In genomic region chr1:114091711-114092110, GRCh38 we compare ENCODE assay signal across 16 cellular contexts.
A peak's percentile ranks its signal among the peaks of the same experiment; 100 is the strongest.
DNase-seq lines count a peak whose midpoint lies in the region; TF ChIP-seq lines count a peak whose summit lies in the region.
"Had no signal": no experiment of that assay in that cellular context is flagged by ENCODE, and none has a peak within 500 bp of the region (broad histone marks: within the 10 kb centered on the region; RNA-seq: fewer than 3 reads in every experiment).

No MANE protein-coding gene starts in this region.

- H3K36me3 ChIP-seq in A673 (ENCODE audit: insufficient read depth, low read length, poor library complexity, severe bottlenecking) (peaks cover 70% of the 10 kb centered on the region), hepatocyte (replicated peaks; ENCODE audit: insufficient read depth, low read depth) (no peaks in the 10 kb centered on the region)
- H3K36me3 ChIP-seq: BLaER1 had no signal

- H2BK20ac ChIP-seq in H9 (ENCODE audit: low read depth, low read length, poor library complexity, severe bottlenecking): no peak overlapping the region

- H3K56ac ChIP-seq in H9 (ENCODE audit: insufficient read length, low read depth, low read length): no peak overlapping the region

- no peak overlapping the region for H2BK12ac ChIP-seq in H9 (ENCODE audit: insufficient read length, low read depth, low read length)

- H3K27ac ChIP-seq in A673 (ENCODE audit: low read depth, low read length, poor library complexity, severe bottlenecking): peak overlapping the region; percentile 60
- no peak overlapping the region for H3K27ac ChIP-seq in H9 (ENCODE audit: insufficient read length, low read depth, low read length)
- peak overlapping the region; percentile 46 for H3K27ac ChIP-seq in hepatocyte
- H3K27ac ChIP-seq: BLaER1, C4-2B had no signal

- no peak overlapping the region for H4K8ac ChIP-seq in H9 (replicated peaks; ENCODE audit: insufficient read length, low read depth, low read length)

- intact Hi-C loops in A673 (cut with micrococcal nuclease; ENCODE audit: unreplicated experiment): no loop called here

- no peaks in the 10 kb centered on the region for H3K23me2 ChIP-seq in H9 (ENCODE audit: insufficient read length, low read depth, low read length, poor library complexity, severe bottlenecking)

- POLR2A ChIA-PET in A673 (lab: Charles Lee; ENCODE audit: low non-redundant PET): interaction anchor here (0.6 kb wide), 1 partner anchor 16 kb away, joined by 3 read pairs; no protein-coding TSS in a partner anchor

- H2BK120ac ChIP-seq in H9 (ENCODE audit: low read depth, low read length, poor library complexity, severe bottlenecking): no peak overlapping the region

- H3K9me3 Mint-ChIP-seq in H9: peaks cover 3 to 4% of the 10 kb centered on the region in 2 experiments; a peak in 4 of 5 replicates
- H3K9me3 Mint-ChIP-seq: CD8-positive, alpha-beta T cell had no signal

- H2AK5ac ChIP-seq in H9 (ENCODE audit: insufficient read length, low read length): no peak overlapping the region

- no peaks in the 10 kb centered on the region for H3K79me2 ChIP-seq in H9 (ENCODE audit: insufficient read depth, low read length)
- no peaks in the 10 kb centered on the region for H3K79me2 ChIP-seq in hepatocyte

- no peaks in the 10 kb centered on the region for H3K9me3 ChIP-seq in A673 (ENCODE audit: low read depth, low read length, poor library complexity, severe bottlenecking)
- no peaks in the 10 kb centered on the region for H3K9me3 ChIP-seq in H9 (ENCODE audit: control insufficient read depth, low read depth, low read length)
- no peaks in the 10 kb centered on the region for H3K9me3 ChIP-seq in hepatocyte (ENCODE audit: low read depth)
- H3K9me3 ChIP-seq: BLaER1, Caco-2 had no signal

- no peak overlapping the region for H3K4me2 ChIP-seq in H9 (ENCODE audit: insufficient read depth, insufficient read length, low read length)
- H3K4me2 ChIP-seq in hepatocyte: no peak overlapping the region
- H3K4me2 ChIP-seq: BLaER1 had no signal

- TF ChIP-seq CTCF in A673 (conservative IDR thresholded peaks at IDR 0.05; ENCODE audit: low read depth, low read length) (no peak), H9 (conservative IDR thresholded peaks at IDR 0.05) (no peak), hepatocyte (IDR thresholded peaks at IDR 0.05; ENCODE audit: poor library complexity) (no peak)

- H3K18ac ChIP-seq in H9 (ENCODE audit: insufficient read length, low read depth, low read length): no peak overlapping the region

- peaks cover 64 to 67% of the 10 kb centered on the region in 2 experiments for H3K4me1 Mint-ChIP-seq in H9
- H3K4me1 Mint-ChIP-seq: B cell; CD4-positive, CD25-positive, alpha-beta regulatory T cell had no signal

- no peak overlapping the region for H4K5ac ChIP-seq in H9 (ENCODE audit: insufficient read length, low read depth, low read length)

- no peaks in the 10 kb centered on the region for H3K79me1 ChIP-seq in H9 (ENCODE audit: insufficient read depth, low read depth, low read length, poor library complexity, severe bottlenecking)

- no peak overlapping the region for H4K91ac ChIP-seq in H9 (ENCODE audit: insufficient read length, low read depth, low read length)

- H2AFZ ChIP-seq in H9 (ENCODE audit: low read length): no peak overlapping the region
- no peak overlapping the region for H2AFZ ChIP-seq in hepatocyte

- H3K23ac ChIP-seq in H9 (ENCODE audit: insufficient read length, low read depth, low read length): no peak overlapping the region

- no peak overlapping the region for H3T11ph ChIP-seq in H9 (ENCODE audit: low read length)

- H3K14ac ChIP-seq in H9 (ENCODE audit: insufficient read depth, low read length): no peak overlapping the region

- no CpG with 5 or more reads among the region's 10 CpGs for WGBS in H9 (ENCODE audit: extremely low coverage, insufficient read length, low lambda C conversion rate)
- 95% methylated on average over 10 of the region's 10 CpGs for WGBS in hepatocyte (ENCODE audit: low lambda C conversion rate, missing lambda C conversion rate)

- no TSS peak for BruUV-seq in A673 (replicated peaks; lab: Mats Ljungman, UMichigan)

- peaks cover 12% of the 10 kb centered on the region for H3K4me1 ChIP-seq in A673 (ENCODE audit: insufficient read depth, low read length, poor library complexity, severe bottlenecking)
- H3K4me1 ChIP-seq in H9 (ENCODE audit: insufficient read depth, low read length): peaks cover 10% of the 10 kb centered on the region
- peaks cover 14% of the 10 kb centered on the region for H3K4me1 ChIP-seq in hepatocyte (ENCODE audit: insufficient read depth)
- H3K4me1 ChIP-seq: BLaER1 had no signal

- no peak overlapping the region for H3K9ac ChIP-seq in H9 (ENCODE audit: extremely low read depth, insufficient read length, low read length)
- H3K9ac ChIP-seq: BLaER1 had no signal

- peak overlapping the region in 2 of 3 experiments; percentile 34 to 66; a peak in 3 of 7 replicates for H3K27ac Mint-ChIP-seq in H9
- H3K27ac Mint-ChIP-seq: B cell; CD4-positive, CD25-positive, alpha-beta regulatory T cell; CD8-positive, alpha-beta T cell had no signal

- H3K27me3 ChIP-seq in A673 (replicated peaks; ENCODE audit: insufficient read depth, low read depth, low read length, poor library complexity): no peaks in the 10 kb centered on the region
- no peaks in the 10 kb centered on the region for H3K27me3 ChIP-seq in H9 (ENCODE audit: insufficient read depth, low read length)
- no peaks in the 10 kb centered on the region for H3K27me3 ChIP-seq in hepatocyte
- H3K27me3 ChIP-seq: BLaER1 had no signal

- DNase-seq in A673 (ENCODE audit: low spot score): no peak
- no peak for DNase-seq in H9
- DNase-seq in hepatocyte (ENCODE audit: low spot score): no peak
- no peak for DNase-seq in hypothalamus (lab: John Stamatoyannopoulos, UW)
- no peak for DNase-seq in NCI-H446 treated with DMSO at 0.1 percent for 48 hours (lab: John Stamatoyannopoulos, UW)
- DNase-seq in cortex of kidney (lab: John Stamatoyannopoulos, UW): no peak
- DNase-seq: Caco-2; CD4-positive, CD25-positive, alpha-beta regulatory T cell; CD8-positive, alpha-beta T cell; DMS153; DND-41; GOT3; HCEC 1CT had no signal

- no peak overlapping the region for H3K4ac ChIP-seq in H9 (ENCODE audit: low read depth, low read length)

- H2BK15ac ChIP-seq in H9 (ENCODE audit: low read depth, low read length): no peak overlapping the region

- peaks cover 49 to 93% (median 89%) of the 10 kb centered on the region in 3 experiments for H3K36me3 Mint-ChIP-seq in H9 (ENCODE audit: insufficient read depth in 1 of 3, low read depth in 3 of 3)
- H3K36me3 Mint-ChIP-seq: CD4-positive, CD25-positive, alpha-beta regulatory T cell; CD8-positive, alpha-beta T cell had no signal

- no peaks in the 10 kb centered on the region for H3K9me2 ChIP-seq in hepatocyte (replicated peaks; ENCODE audit: insufficient read depth)

- H3K4me3 Mint-ChIP-seq in H9: no peak overlapping the region
- H3K4me3 Mint-ChIP-seq: B cell; CD4-positive, CD25-positive, alpha-beta regulatory T cell; CD8-positive, alpha-beta T cell had no signal

- H4K20me1 ChIP-seq in H9 (ENCODE audit: control insufficient read depth, insufficient read depth, insufficient read length) (no peaks in the 10 kb centered on the region), hepatocyte (ENCODE audit: insufficient read depth, poor library complexity, severe bottlenecking) (no peaks in the 10 kb centered on the region)
- H4K20me1 ChIP-seq: BLaER1 had no signal

- CTCF ChIA-PET in A673 (lab: Charles Lee): interaction anchor here (0.6 kb wide), 1 partner anchor 187 kb away, joined by 6 read pairs; the partner anchor contains the start of gene AP4B1

- no peak overlapping the region for H2BK5ac ChIP-seq in H9 (ENCODE audit: insufficient read length, low read length)

- H3K27me3 Mint-ChIP-seq in H9 (ENCODE audit: low read depth): no peaks in the 10 kb centered on the region; the same call in 1 of the 2 replicates

- H3K4me3 ChIP-seq in A673 (ENCODE audit: low read depth, low read length, poor library complexity, severe bottlenecking) (no peak overlapping the region), hepatocyte (no peak overlapping the region)
- H3K4me3 ChIP-seq: BLaER1 had no signal
